In the genomic region with DNA sequence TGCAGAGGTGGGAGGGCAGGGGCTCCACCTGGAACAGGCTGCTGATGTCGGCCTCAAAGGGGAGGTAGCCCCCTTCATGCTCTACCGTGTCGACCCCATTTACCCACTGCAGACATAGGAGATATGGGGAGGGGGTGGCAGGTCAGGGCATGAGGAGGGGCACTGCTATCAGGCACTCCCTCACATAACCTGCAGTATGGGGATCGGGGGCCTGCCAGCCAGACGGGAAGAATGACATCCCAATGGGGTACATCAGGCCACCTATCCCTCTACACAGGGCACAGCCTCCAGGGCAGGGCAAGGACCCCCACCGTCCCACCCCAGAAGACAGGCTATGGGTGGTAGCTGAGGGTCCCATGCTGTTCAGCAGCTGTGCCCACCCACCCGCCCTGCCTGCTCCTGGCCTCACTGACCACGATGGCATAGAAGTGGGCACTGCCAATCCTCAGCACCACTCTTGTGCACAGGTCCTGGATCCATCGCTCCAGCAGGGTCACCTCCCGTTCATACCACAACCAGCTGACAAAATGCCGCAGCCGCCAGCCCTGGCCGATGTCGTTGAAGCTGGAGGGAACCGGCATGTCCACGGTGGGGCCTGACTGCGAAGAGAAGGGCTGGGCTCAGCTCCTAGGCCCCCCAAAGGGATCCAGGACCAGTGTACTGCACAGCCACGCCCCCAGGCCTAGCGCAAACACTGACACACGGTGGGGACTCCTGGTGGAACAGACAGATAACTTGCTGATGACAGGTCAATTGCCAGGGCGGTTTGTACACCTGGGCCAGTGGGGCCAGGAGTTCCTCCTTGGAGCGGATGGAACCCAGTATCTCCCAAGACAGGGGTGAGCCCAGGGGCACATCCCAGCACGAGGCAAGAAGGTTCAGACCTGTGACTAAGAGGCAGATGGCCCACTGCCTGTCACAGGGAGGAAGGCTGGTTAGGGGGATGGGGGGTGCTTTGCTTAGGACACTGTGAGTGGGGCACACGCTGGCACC, we compare ENCODE assay signal across 2 cellular contexts.
TF ChIP-seq lines count a peak whose summit lies in the region.

No MANE protein-coding gene starts in this region.

TF ChIP-seq in GM12878, 131 proteins besides CTCF, POLR2A, EP300 and RAD21:
- TF ChIP-seq, protein P1, sequence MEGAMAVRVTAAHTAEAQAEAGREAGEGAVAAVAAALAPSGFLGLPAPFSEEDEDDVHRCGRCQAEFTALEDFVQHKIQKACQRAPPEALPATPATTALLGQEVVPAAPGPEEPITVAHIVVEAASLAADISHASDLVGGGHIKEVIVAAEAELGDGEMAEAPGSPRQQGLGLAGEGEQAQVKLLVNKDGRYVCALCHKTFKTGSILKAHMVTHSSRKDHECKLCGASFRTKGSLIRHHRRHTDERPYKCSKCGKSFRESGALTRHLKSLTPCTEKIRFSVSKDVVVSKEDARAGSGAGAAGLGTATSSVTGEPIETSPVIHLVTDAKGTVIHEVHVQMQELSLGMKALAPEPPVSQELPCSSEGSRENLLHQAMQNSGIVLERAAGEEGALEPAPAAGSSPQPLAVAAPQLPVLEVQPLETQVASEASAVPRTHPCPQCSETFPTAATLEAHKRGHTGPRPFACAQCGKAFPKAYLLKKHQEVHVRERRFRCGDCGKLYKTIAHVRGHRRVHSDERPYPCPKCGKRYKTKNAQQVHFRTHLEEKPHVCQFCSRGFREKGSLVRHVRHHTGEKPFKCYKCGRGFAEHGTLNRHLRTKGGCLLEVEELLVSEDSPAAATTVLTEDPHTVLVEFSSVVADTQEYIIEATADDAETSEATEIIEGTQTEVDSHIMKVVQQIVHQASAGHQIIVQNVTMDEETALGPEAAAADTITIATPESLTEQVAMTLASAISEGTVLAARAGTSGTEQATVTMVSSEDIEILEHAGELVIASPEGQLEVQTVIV (IDR thresholded peaks at IDR 0.05; ENCODE audit: borderline replicate concordance, partially characterized antibody) = no peak
- TF ChIP-seq, protein P2, sequence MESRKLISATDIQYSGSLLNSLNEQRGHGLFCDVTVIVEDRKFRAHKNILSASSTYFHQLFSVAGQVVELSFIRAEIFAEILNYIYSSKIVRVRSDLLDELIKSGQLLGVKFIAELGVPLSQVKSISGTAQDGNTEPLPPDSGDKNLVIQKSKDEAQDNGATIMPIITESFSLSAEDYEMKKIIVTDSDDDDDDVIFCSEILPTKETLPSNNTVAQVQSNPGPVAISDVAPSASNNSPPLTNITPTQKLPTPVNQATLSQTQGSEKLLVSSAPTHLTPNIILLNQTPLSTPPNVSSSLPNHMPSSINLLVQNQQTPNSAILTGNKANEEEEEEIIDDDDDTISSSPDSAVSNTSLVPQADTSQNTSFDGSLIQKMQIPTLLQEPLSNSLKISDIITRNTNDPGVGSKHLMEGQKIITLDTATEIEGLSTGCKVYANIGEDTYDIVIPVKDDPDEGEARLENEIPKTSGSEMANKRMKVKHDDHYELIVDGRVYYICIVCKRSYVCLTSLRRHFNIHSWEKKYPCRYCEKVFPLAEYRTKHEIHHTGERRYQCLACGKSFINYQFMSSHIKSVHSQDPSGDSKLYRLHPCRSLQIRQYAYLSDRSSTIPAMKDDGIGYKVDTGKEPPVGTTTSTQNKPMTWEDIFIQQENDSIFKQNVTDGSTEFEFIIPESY (IDR thresholded peaks at IDR 0.05) = 0 out of 2 replicates have a peak, but pooled peaks have one; percentile 36

TF ChIP-seq in HEK293T, 16 proteins besides CTCF, POLR2A, EP300 and RAD21:
- TF ChIP-seq NFRKB (IDR thresholded peaks at IDR 0.05) (no peak), L3MBTL2 (conservative IDR thresholded peaks at IDR 0.05) (no peak), LEF1 (IDR thresholded peaks at IDR 0.05; ENCODE audit: borderline replicate concordance) (no peak), FOXA1 (IDR thresholded peaks at IDR 0.05) (no peak), ELF4 (IDR thresholded peaks at IDR 0.05) (no peak), FOXK2 (IDR thresholded peaks at IDR 0.05) (no peak), HDGF (IDR thresholded peaks at IDR 0.05; ENCODE audit: borderline replicate concordance) (no peak), SP1 (IDR thresholded peaks at IDR 0.05) (no peak), BHLHE40 (IDR thresholded peaks at IDR 0.05; ENCODE audit: borderline replicate concordance) (no peak), ZNF384 (IDR thresholded peaks at IDR 0.05) (no peak), SUZ12 (IDR thresholded peaks at IDR 0.05) (no peak), CTBP1 (IDR thresholded peaks at IDR 0.05; ENCODE audit: borderline replicate concordance) (no peak), FOXM1 (IDR thresholded peaks at IDR 0.05; ENCODE audit: borderline replicate concordance) (no peak), ARNT (IDR thresholded peaks at IDR 0.05) (no peak), TARDBP (IDR thresholded peaks at IDR 0.05) (no peak)
- TF ChIP-seq, protein P3, sequence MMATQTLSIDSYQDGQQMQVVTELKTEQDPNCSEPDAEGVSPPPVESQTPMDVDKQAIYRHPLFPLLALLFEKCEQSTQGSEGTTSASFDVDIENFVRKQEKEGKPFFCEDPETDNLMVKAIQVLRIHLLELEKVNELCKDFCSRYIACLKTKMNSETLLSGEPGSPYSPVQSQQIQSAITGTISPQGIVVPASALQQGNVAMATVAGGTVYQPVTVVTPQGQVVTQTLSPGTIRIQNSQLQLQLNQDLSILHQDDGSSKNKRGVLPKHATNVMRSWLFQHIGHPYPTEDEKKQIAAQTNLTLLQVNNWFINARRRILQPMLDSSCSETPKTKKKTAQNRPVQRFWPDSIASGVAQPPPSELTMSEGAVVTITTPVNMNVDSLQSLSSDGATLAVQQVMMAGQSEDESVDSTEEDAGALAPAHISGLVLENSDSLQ (IDR thresholded peaks at IDR 0.05) = no peak
